Comparison of ENCODE assay signal across 1 cellular context in genomic region chr1:118978914-118979701, GRCh38.
TF ChIP-seq lines count a peak whose summit lies in the region.

No MANE protein-coding gene starts in this region.

TF ChIP-seq in liver, 16 proteins besides CTCF, POLR2A, EP300 and RAD21 (continued from another document):
- TF ChIP-seq, protein P1, sequence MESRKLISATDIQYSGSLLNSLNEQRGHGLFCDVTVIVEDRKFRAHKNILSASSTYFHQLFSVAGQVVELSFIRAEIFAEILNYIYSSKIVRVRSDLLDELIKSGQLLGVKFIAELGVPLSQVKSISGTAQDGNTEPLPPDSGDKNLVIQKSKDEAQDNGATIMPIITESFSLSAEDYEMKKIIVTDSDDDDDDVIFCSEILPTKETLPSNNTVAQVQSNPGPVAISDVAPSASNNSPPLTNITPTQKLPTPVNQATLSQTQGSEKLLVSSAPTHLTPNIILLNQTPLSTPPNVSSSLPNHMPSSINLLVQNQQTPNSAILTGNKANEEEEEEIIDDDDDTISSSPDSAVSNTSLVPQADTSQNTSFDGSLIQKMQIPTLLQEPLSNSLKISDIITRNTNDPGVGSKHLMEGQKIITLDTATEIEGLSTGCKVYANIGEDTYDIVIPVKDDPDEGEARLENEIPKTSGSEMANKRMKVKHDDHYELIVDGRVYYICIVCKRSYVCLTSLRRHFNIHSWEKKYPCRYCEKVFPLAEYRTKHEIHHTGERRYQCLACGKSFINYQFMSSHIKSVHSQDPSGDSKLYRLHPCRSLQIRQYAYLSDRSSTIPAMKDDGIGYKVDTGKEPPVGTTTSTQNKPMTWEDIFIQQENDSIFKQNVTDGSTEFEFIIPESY (IDR thresholded peaks at IDR 0.05), result no peak
- TF ChIP-seq EGR1 (IDR thresholded peaks at IDR 0.05; ENCODE audit: low read depth in 2 of 2) (no peak), YY1 (IDR thresholded peaks at IDR 0.05) (no peak), GABPA (IDR thresholded peaks at IDR 0.05 in 1 of 2, conservative IDR thresholded peaks at IDR 0.05 in 1 of 2) (no peak), ATF3 (IDR thresholded peaks at IDR 0.05) (no peak), FOXA1 (IDR thresholded peaks at IDR 0.05) (no peak)
TF ChIP-seq in liver: peak in this region for 0.
